ENCODE assay signal across 8 cellular contexts in the genomic region with DNA sequence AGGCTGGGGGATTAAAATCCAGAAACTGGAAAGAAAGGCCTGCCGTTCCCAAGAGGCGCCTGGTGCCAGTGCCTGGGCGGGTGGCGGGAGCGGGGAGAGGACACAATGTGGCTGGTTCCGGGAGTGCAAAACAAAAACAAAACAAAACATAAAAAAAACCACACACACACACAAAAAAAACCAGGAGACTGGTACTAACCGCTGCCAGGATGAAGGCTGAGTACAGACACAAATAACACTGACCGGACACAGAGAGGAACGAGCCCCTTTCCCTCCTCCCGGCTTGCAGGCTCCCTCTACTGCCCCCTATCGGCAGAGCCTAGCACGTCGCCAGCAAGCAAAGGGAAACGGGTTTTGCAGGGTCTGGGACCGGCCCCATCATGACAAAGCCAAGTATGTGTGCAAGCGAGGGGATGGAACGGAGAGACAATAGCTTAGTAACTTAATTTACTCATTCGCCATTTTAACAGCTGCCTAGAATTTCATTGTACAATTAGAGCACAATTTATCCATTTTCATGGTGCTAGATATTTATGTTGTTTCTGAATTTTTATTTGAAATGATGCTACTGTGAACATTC. TPM values are rescaled to one million over a fixed set of nuclear protein-coding genes. Genes with fewer than 3 reads are reported as not detected.
DNase-seq lines count a peak whose midpoint lies in the region; ATAC-seq lines count a peak whose summit lies in the region.

No MANE protein-coding gene starts in this region.

- peak overlapping the region; percentile 97 for H3K27ac ChIP-seq in substantia nigra (ENCODE audit: low read depth, low read length, poor library complexity, severe bottlenecking)

- DNase-seq in DMS 273 (lab: John Stamatoyannopoulos, UW; ENCODE audit: unreplicated experiment) (peak; percentile 86), KG1 (lab: John Stamatoyannopoulos, UW) (peak; percentile 69), SIG-M5 (lab: John Stamatoyannopoulos, UW) (peak; percentile 7), glomerular endothelial cell (ENCODE audit: extremely low read depth, low read depth, low spot score) (peak; percentile 60), nucleus accumbens (lab: John Stamatoyannopoulos, UW) (peak in 55 of 56 donors; percentile 16 to 89 (median 77)), substantia nigra (lab: John Stamatoyannopoulos, UW) (peak in 48 of 49 donors; percentile 33 to 90 (median 81))
- DNase-seq in activated naive CD4-positive, alpha-beta T cell treated with Interleukin-2 at 50 U/mL for 16 hours = peak; percentile 81

- ATAC-seq in GM21447 (IDR thresholded peaks at IDR 0.05; ENCODE audit: unreplicated experiment) = peak; percentile 89

RNA-seq across cellular contexts. Expression of a gene that starts 17.9 kb away (rescaled TPM):
- total RNA-seq in glomerular endothelial cell = 64.7 and 65.0 TPM in 2 replicates

Comparison
In these comparisons a context has a peak if more than half of its experiments do, and no peak if none do; other contexts are left out.
1. Peak in every context shown above with its lines: DNase-seq, ATAC-seq and H3K27ac ChIP-seq.
2. DNase-seq: peak in every context shown above with its lines; median percentile 86 in DMS 273; 81 in activated naive CD4-positive, alpha-beta T cell treated with Interleukin-2 at 50 U/mL for 16 hours; 81 in substantia nigra; 77 in nucleus accumbens; 69 in KG1; 60 in glomerular endothelial cell; 7 in SIG-M5.